ENCODE assay signal across 1 cellular context in genomic region chr2:216516730-216517350, GRCh38.
TF ChIP-seq lines count a peak whose summit lies in the region.

No MANE protein-coding gene starts in this region.

TF ChIP-seq in H1, 55 proteins besides CTCF, POLR2A, EP300 and RAD21 (continued from another document):
- TF ChIP-seq SP1 (IDR thresholded peaks at IDR 0.05; ENCODE audit: low read depth, low read length) (no peak), ASH2L (IDR thresholded peaks at IDR 0.05; ENCODE audit: low read length) (no peak), MAFK (IDR thresholded peaks at IDR 0.05; ENCODE audit: low read depth, low read length) (no peak), RBBP5 (IDR thresholded peaks at IDR 0.05; ENCODE audit: borderline replicate concordance, low read depth, low read length) (no peak)
